ENCODE assay signal across 1 cellular context in the genomic region with DNA sequence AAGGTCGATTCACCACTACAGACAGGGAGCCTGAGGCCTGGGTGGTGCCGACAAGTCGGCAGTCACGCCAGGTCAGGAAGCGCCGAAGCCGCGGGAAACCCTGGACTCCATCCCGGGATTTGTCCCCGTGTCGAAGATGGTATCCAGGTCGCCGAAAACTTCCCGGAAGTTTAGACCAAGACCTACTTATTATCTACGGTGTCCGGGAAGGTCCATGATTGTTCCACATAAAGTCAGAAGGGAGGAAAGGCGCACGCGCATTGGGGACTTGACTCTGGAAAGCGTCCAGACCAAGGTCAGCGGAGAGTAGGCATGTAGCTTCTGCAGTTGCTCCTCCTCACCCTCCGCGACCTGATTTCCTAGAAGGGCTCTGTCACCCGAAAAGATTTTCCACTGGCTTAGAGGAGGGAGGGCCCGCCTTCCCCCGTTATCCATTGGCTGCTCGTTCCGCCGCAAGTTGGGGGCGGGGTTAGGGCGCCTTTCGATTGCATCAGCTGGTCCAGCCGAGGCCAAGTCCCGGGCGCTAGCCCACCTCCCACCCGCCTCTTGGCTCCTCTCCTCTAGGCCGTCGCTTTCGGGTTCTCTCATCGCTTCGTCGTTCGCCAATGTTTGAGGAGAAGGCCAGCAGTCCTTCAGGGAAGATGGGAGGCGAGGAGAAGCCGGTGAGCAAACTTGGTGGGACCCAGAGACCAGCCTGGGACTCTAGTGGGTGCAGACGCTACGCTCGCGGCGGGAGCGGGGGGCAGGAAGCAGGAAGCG.
A peak's percentile ranks its signal among the peaks of the same experiment; 100 is the strongest.
TF ChIP-seq lines count a peak whose summit lies in the region.

TARS1 (plus strand) TSS at position 484 of the 759 bp plus-strand sequence; CDS start at position 606, 122 bp downstream.

TF ChIP-seq in WTC11, 78 proteins besides CTCF, POLR2A, EP300 and RAD21 (continued from another document):
- TF ChIP-seq AR (CRISPR knock-in tag; IDR thresholded peaks at IDR 0.05) = no peak
- TF ChIP-seq, protein P1, sequence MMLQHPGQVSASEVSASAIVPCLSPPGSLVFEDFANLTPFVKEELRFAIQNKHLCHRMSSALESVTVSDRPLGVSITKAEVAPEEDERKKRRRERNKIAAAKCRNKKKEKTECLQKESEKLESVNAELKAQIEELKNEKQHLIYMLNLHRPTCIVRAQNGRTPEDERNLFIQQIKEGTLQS (CRISPR knock-in tag; conservative IDR thresholded peaks at IDR 0.05) = peak; percentile 89
- TF ChIP-seq ARID4B (CRISPR knock-in tag; IDR thresholded peaks at IDR 0.05; ENCODE audit: borderline replicate concordance) = peak; percentile 34; the same call in 1 of the 2 replicates
